2 cellular contexts compared by ENCODE assay signal in genomic region chr1:94318505-94319030, GRCh38.
TF ChIP-seq lines count a peak whose summit lies in the region.

No MANE protein-coding gene starts in this region.

TF ChIP-seq in HepG2, 621 proteins besides CTCF, POLR2A, EP300 and RAD21:
- TF ChIP-seq ZFP36L1 (CRISPR knock-in tag; IDR thresholded peaks at IDR 0.05) = no peak
- TF ChIP-seq ZFYVE20 (CRISPR knock-in tag; IDR thresholded peaks at IDR 0.05; ENCODE audit: borderline replicate concordance, low read depth) = no peak
- TF ChIP-seq IRF2 (CRISPR knock-in tag; IDR thresholded peaks at IDR 0.05) = no peak
- TF ChIP-seq ZNF879 (CRISPR knock-in tag; IDR thresholded peaks at IDR 0.05) = no peak
- TF ChIP-seq EZH2 (conservative IDR thresholded peaks at IDR 0.05; ENCODE audit: low read depth, low read length) = no peak
- TF ChIP-seq CBX5 (CRISPR knock-in tag; IDR thresholded peaks at IDR 0.05; ENCODE audit: borderline replicate concordance) = no peak
- no peak for TF ChIP-seq ELF1 (CRISPR knock-in tag; IDR thresholded peaks at IDR 0.05)
- peak; percentile 92 for TF ChIP-seq ZNF770 (CRISPR knock-in tag; IDR thresholded peaks at IDR 0.05)
- 0 out of 2 replicates have a peak, but pooled peaks have one; percentile 2 for TF ChIP-seq ZNF503 (CRISPR knock-in tag; IDR thresholded peaks at IDR 0.05)
- TF ChIP-seq ZNF121 (CRISPR knock-in tag; IDR thresholded peaks at IDR 0.05) = peak; percentile 92
- TF ChIP-seq ZNF367 (CRISPR knock-in tag; IDR thresholded peaks at IDR 0.05; ENCODE audit: borderline replicate concordance) = no peak
- TF ChIP-seq ARID2 (CRISPR knock-in tag; IDR thresholded peaks at IDR 0.05; ENCODE audit: borderline replicate concordance) = no peak

TF ChIP-seq in H1, 55 proteins besides CTCF, POLR2A, EP300 and RAD21:
- TF ChIP-seq GABPA (IDR thresholded peaks at IDR 0.05; ENCODE audit: borderline replicate concordance, insufficient read depth, low read length) (no peak), RXRA (IDR thresholded peaks at IDR 0.05; ENCODE audit: insufficient read depth, low read depth, low read length) (no peak), HDAC6 (IDR thresholded peaks at IDR 0.05; ENCODE audit: low read depth, low read length) (no peak), USF2 (IDR thresholded peaks at IDR 0.05; ENCODE audit: low read length) (no peak), POU5F1 (IDR thresholded peaks at IDR 0.05; ENCODE audit: low read depth, low read length) (no peak), PHF8 (conservative IDR thresholded peaks at IDR 0.05; ENCODE audit: low read depth, low read length) (no peak), BACH1 (IDR thresholded peaks at IDR 0.05; ENCODE audit: low read length) (no peak), ATF2 (IDR thresholded peaks at IDR 0.05; ENCODE audit: low read length) (no peak), SRF (IDR thresholded peaks at IDR 0.05; ENCODE audit: low read depth, low read length) (no peak), RNF2 (IDR thresholded peaks at IDR 0.05; ENCODE audit: borderline replicate concordance, low read depth, low read length, missing control alignments, poor library complexity, severe bottlenecking) (no peak), HDAC2 (IDR thresholded peaks at IDR 0.05; ENCODE audit: borderline replicate concordance in 1 of 2, low read depth in 2 of 2, low read length in 2 of 2) (no peak), NRF1 (IDR thresholded peaks at IDR 0.05; ENCODE audit: low read depth, low read length) (no peak), CBX5 (IDR thresholded peaks at IDR 0.05; ENCODE audit: low read depth, low read length) (no peak), ZNF274 (IDR thresholded peaks at IDR 0.05; ENCODE audit: borderline replicate concordance, extremely low read depth, low read length) (no peak), ATF3 (IDR thresholded peaks at IDR 0.05; ENCODE audit: insufficient read depth, low read depth, low read length) (no peak), SIX5 (IDR thresholded peaks at IDR 0.05; ENCODE audit: low read depth, low read length) (no peak), CREB1 (IDR thresholded peaks at IDR 0.05) (no peak), EZH2 (IDR thresholded peaks at IDR 0.05; ENCODE audit: low read depth, low read length, severe bottlenecking) (no peak)
